ENCODE assay signal across 8 cellular contexts in genomic region chr1:37692078-37692833, GRCh38. TPM values are rescaled to one million over a fixed set of nuclear protein-coding genes. Genes with fewer than 3 reads are reported as not detected.
DNase-seq lines count a peak whose midpoint lies in the region; ATAC-seq and TF ChIP-seq lines count a peak whose summit lies in the region.

Gene CDCA8 (plus strand): TSS chr1:37692516. CDS start chr1:37692691, 175 bp downstream.

- no peaks in the 10 kb centered on the region for H3K4me1 Mint-ChIP-seq in Caco-2 (ENCODE audit: low read depth, unreplicated experiment)

- no peaks in the 10 kb centered on the region for H3K9me3 ChIP-seq in Caco-2
- no peaks in the 10 kb centered on the region for H3K9me3 ChIP-seq in effector memory CD4-positive, alpha-beta T cell (ENCODE audit: control insufficient read depth, low read length)

- TF ChIP-seq CTCF in Caco-2 (IDR thresholded peaks at IDR 0.05; ENCODE audit: insufficient read depth in 1 of 2, low read depth in 1 of 2, low read length in 1 of 2, severe bottlenecking in 1 of 2, unreplicated experiment in 1 of 2) = peak; percentile 23 to 66

- H3K27me3 ChIP-seq in Caco-2 (replicated peaks; ENCODE audit: control insufficient read depth, insufficient read depth, low read length) = no peaks in the 10 kb centered on the region
- no peaks in the 10 kb centered on the region for H3K27me3 ChIP-seq in effector memory CD4-positive, alpha-beta T cell (replicated peaks; ENCODE audit: control insufficient read depth, insufficient read depth, low read length, poor library complexity, severe bottlenecking)

- intact Hi-C loops in Caco-2 (cut with micrococcal nuclease; ENCODE audit: unreplicated experiment) = loop anchor here (5.0 kb wide), 1 partner anchor 60 kb away; no protein-coding TSS in a partner anchor

- peak; percentile 69 for ATAC-seq in GM21360 (IDR thresholded peaks at IDR 0.05; ENCODE audit: unreplicated experiment)

- H3K9me3 Mint-ChIP-seq in Caco-2 (ENCODE audit: unreplicated experiment) = no peaks in the 10 kb centered on the region

- H3K36me3 Mint-ChIP-seq in Caco-2 (ENCODE audit: insufficient read depth, unreplicated experiment) = peaks cover 27% of the 10 kb centered on the region

- no TSS peak for BruUV-seq in Caco-2 (replicated peaks; lab: Mats Ljungman, UMichigan)

- POLR2A ChIA-PET in Caco-2 (lab: Charles Lee) = interaction anchor here (0.6 to 1.5 kb wide), 4 partner anchors 9 to 324 kb away, joined by 3 to 5 read pairs (median 4); partner anchors contain the start of genes C1orf122 and YRDC
- POLR2A ChIA-PET in activated CD8-positive, alpha-beta memory T cell treated with anti-CD3 and anti-CD28 coated beads for 36 hours (lab: Charles Lee) = interaction anchor here (0.6 to 1.0 kb wide), 6 partner anchors 35 to 239 kb away, joined by 3 to 11 read pairs (median 3); partner anchors contain the start of genes EPHA10, YRDC and ZC3H12A

- DNase-seq in Caco-2 (peak; percentile 96), HT1080 (ENCODE audit: low read depth) (peak; percentile 98), NOMO-1 (lab: John Stamatoyannopoulos, UW; ENCODE audit: unreplicated experiment in 2 of 2) (peak; percentile 98 to 100), medulla oblongata (ENCODE audit: extremely low spot score) (peak; percentile 98)
- DNase-seq in effector memory CD4-positive, alpha-beta T cell = peak; percentile 94 to 98 (median 97)
- peak; percentile 96 for DNase-seq in stimulated activated CD8-positive, alpha-beta memory T cell treated with anti-CD3 and anti-CD28 coated beads, Interleukin-12 subunit alpha, Interleukin-12 subunit beta, amount 100 ng/mL, for 1 hour (ENCODE audit: low read depth)

- H3K27ac ChIP-seq in effector memory CD4-positive, alpha-beta T cell (ENCODE audit: insufficient read depth, low read length, poor library complexity, severe bottlenecking) = peak within 1 kb of the TSS; percentile 57

- peak within 1 kb of the TSS; percentile 93 for H3K4me3 Mint-ChIP-seq in Caco-2 (ENCODE audit: unreplicated experiment)

- no peaks in the 10 kb centered on the region for H3K4me1 ChIP-seq in Caco-2
- peaks cover 19% of the 10 kb centered on the region for H3K4me1 ChIP-seq in effector memory CD4-positive, alpha-beta T cell (ENCODE audit: control insufficient read depth, insufficient read depth, low read length, poor library complexity, severe bottlenecking)

- H3K4me3 ChIP-seq in Caco-2 (ENCODE audit: low read depth, low read length) = peak within 1 kb of the TSS; percentile 91
- H3K4me3 ChIP-seq in effector memory CD4-positive, alpha-beta T cell (ENCODE audit: insufficient read depth, low read depth, low read length, poor library complexity, severe bottlenecking) = peak within 1 kb of the TSS; percentile 85

- H3K27me3 Mint-ChIP-seq in Caco-2 (ENCODE audit: insufficient read depth, unreplicated experiment) = no peaks in the 10 kb centered on the region

- peak within 1 kb of the TSS; percentile 79 for H3K27ac Mint-ChIP-seq in Caco-2 (ENCODE audit: unreplicated experiment)

- H3K36me3 ChIP-seq in Caco-2 (ENCODE audit: control insufficient read depth, insufficient read depth, low read length) = no peaks in the 10 kb centered on the region
- no peaks in the 10 kb centered on the region for H3K36me3 ChIP-seq in effector memory CD4-positive, alpha-beta T cell (ENCODE audit: control insufficient read depth, insufficient read depth, low read length)

- CTCF ChIA-PET in Caco-2 (lab: Charles Lee) = interaction anchor here (0.7 kb wide), 2 partner anchors 23 to 205 kb away, joined by 3 to 4 read pairs; no protein-coding TSS in a partner anchor
- CTCF ChIA-PET in activated CD8-positive, alpha-beta memory T cell treated with anti-CD3 and anti-CD28 coated beads for 36 hours (lab: Charles Lee) = interaction anchor here (1.1 to 2.1 kb wide), 3 partner anchors 10 to 168 kb away, joined by 3 to 15 read pairs (median 6); partner anchors contain the start of gene MTF1

RNA-seq across cellular contexts. Expression of gene CDCA8, which starts in this region (rescaled TPM):
- 35.4 and 37.0 TPM in 2 replicates for total RNA-seq in Caco-2 (2022)
- 29.3 and 38.4 TPM in 2 replicates for total RNA-seq in HT1080 (2014; rRNA removed; shearing (Covaris generic))
- 48.5 and 51.0 TPM in 2 replicates for polyA plus RNA-seq in HT1080 (2015; cell fraction: cytosol; rRNA removed)
- polyA plus RNA-seq in HT1080 (2015; cell fraction: nucleus; rRNA removed) = 61.5 and 67.1 TPM in 2 replicates
- 10 to 100 TPM; 42.1 to 43.3 TPM for total RNA-seq in activated CD8-positive, alpha-beta memory T cell treated with anti-CD3 and anti-CD28 coated beads for 36 hours

Comparison
In these comparisons a context has a peak if more than half of its experiments do, and no peak if none do; other contexts are left out.
1. Peak in every context shown above with its lines: DNase-seq, ATAC-seq, H3K4me3 ChIP-seq and H3K27ac ChIP-seq.